30 cellular contexts compared by ENCODE assay signal in the genomic region with DNA sequence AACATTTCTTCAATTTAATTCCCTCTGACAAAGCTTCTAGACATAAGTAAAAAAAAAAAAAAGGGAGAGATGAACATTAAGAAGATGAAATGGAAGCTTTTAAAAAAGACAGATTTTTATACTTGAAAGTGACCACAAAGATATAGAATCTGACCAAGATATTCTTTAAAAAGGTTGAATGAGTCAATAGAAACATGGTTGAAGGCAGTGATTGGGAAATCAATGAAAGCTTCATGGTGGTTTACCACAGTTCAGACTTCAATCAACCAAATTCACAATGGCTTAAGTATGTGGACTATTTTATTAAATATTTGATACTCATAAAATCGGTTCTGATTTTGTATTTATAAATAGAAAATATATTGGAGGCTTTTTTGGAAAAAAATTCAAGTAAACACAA.
"Had no signal": no experiment of that assay in that cellular context is flagged by ENCODE, and none has a peak within 500 bp of the region (broad histone marks: within the 10 kb centered on the region; RNA-seq: fewer than 3 reads in every experiment).

No MANE protein-coding gene starts in this region.

- DNase-seq: activated CD4-positive, alpha-beta memory T cell treated with anti-CD3 and anti-CD28 coated beads for 36 hours; activated CD4-positive, alpha-beta T cell treated with anti-CD3 and anti-CD28 coated beads for 36 hours; activated CD4-positive, alpha-beta T cell treated with anti-CD3 and anti-CD28 coated beads, Interleukin-2, amount 10 ng/mL, durations not matched to agents 24 days and 14 days; activated CD4-positive, CD25-positive, alpha-beta regulatory T cell; activated CD4-positive, CD25-positive, alpha-beta regulatory T cell treated with anti-CD3 and anti-CD28 coated beads, Interleukin-2, amount 50 U/mL, for 72 hours; activated CD8-positive, alpha-beta memory T cell treated with anti-CD3 and anti-CD28 coated beads, Interleukin-2, amount 10 ng/mL, durations not matched to agents 7 days and 5 days; activated CD8-positive, alpha-beta memory T cell treated with anti-CD3 and anti-CD28 coated beads, Interleukin-2, amount 50 U/mL, for 4 hours; activated CD8-positive, alpha-beta T cell treated with anti-CD3 and anti-CD28 coated beads, Interleukin-2, amount 10 ng/mL, durations not matched to agents 7 days and 5 days; activated gamma-delta T cell; activated naive CD4-positive, alpha-beta T cell; activated naive CD4-positive, alpha-beta T cell treated with anti-CD3 and anti-CD28 coated beads, Interleukin-2, amount 10 ng/mL, durations not matched to agents 7 days and 5 days; activated naive CD8-positive, alpha-beta T cell treated with anti-CD3 and anti-CD28 coated beads, Interleukin-2, amount 10 ng/mL, durations not matched to agents 7 days and 5 days; activated T-cell treated with anti-CD3 and anti-CD28 coated beads, Interleukin-2, amount 50 U/mL, for 1 hour; activated T-cell treated with anti-CD3 and anti-CD28 coated beads, Interleukin-2, amount 50 U/mL, for 72 hours; amygdala; aorta; central memory CD4-positive, alpha-beta T cell; cerebellar nuclear complex; colonic mucosa; effector CD8-positive, alpha-beta T cell; foreskin melanocyte; heart right ventricle; T-helper 1 cell; T-helper 17 cell; T1000 had no signal

- H3K27me3 ChIP-seq: breast epithelium, cardiac muscle cell, colonic mucosa, gastroesophageal sphincter, heart right ventricle had no signal

- H3K9me3 ChIP-seq: breast epithelium, colonic mucosa, gastroesophageal sphincter, heart right ventricle had no signal

- H3K4me1 ChIP-seq: breast epithelium, colonic mucosa had no signal

- H3K36me3 ChIP-seq: breast epithelium, cardiac muscle cell, colonic mucosa, gastroesophageal sphincter, heart right ventricle had no signal

- ATAC-seq: activated CD4-positive, alpha-beta T cell treated with anti-CD3 and anti-CD28 coated beads for 36 hours; activated CD8-positive, alpha-beta memory T cell treated with anti-CD3 and anti-CD28 coated beads, Interleukin-2, amount 10 ng/mL, durations not matched to agents 7 days and 5 days; activated CD8-positive, alpha-beta T cell treated with anti-CD3 and anti-CD28 coated beads, Interleukin-2, amount 10 ng/mL, durations not matched to agents 7 days and 5 days; activated naive CD4-positive, alpha-beta T cell treated with anti-CD3 and anti-CD28 coated beads, Interleukin-2, amount 50 U/mL, for 72 hours; activated T-cell treated with anti-CD3 and anti-CD28 coated beads, Interleukin-2, amount 50 U/mL, for 72 hours; gastroesophageal sphincter; heart right ventricle; T-helper 17 cell had no signal

- H3K4me3 ChIP-seq: breast epithelium, cardiac muscle cell, colonic mucosa, gastroesophageal sphincter, heart right ventricle had no signal

- H3K27ac ChIP-seq: breast epithelium, cardiac muscle cell, colonic mucosa, epithelial cell of prostate had no signal
